In genomic region chr1:205237526-205238484, GRCh38 we compare ENCODE assay signal across 9 cellular contexts. TPM values are rescaled to one million over a fixed set of nuclear protein-coding genes. Genes with fewer than 3 reads are reported as not detected.
DNase-seq lines count a peak whose midpoint lies in the region; ATAC-seq and TF ChIP-seq lines count a peak whose summit lies in the region.
"Had no signal": no experiment of that assay in that cellular context is flagged by ENCODE, and none has a peak within 500 bp of the region (broad histone marks: within the 10 kb centered on the region; RNA-seq: fewer than 3 reads in every experiment).

No MANE protein-coding gene starts in this region.

- CTCF ChIA-PET in naive thymus-derived CD4-positive, alpha-beta T cell (lab: Charles Lee) = interaction anchor here (0.7 to 2.3 kb wide), 3 partner anchors 8 to 22 kb away, joined by 3 to 9 read pairs (median 4); no protein-coding TSS in a partner anchor

- peak overlapping the region in 2 of 9 donors; percentile 0 to 74 for H3K27ac Mint-ChIP-seq in naive thymus-derived CD4-positive, alpha-beta T cell

- H3K36me3 Mint-ChIP-seq in naive thymus-derived CD4-positive, alpha-beta T cell = peaks cover 0 to 11% (median 0%) of the 10 kb centered on the region in 5 donors

- intact Hi-C loops in Right ventricle myocardium inferior (cut with DNase I) = no loop called here
- intact Hi-C loops in heart right ventricle (cut with DNase I) = no loop called here
- intact Hi-C loops in naive thymus-derived CD4-positive, alpha-beta T cell (cut with micrococcal nuclease) = no loop called here

- peaks cover 0 to 11% (median 0%) of the 10 kb centered on the region in 9 donors for H3K36me3 ChIP-seq in heart right ventricle
- H3K36me3 ChIP-seq in naive thymus-derived CD4-positive, alpha-beta T cell (ENCODE audit: control insufficient read depth in 2 of 3, insufficient read depth in 3 of 3, low read length in 3 of 3) = no peaks in the 10 kb centered on the region
- peaks cover 0 to 5% (median 0%) of the 10 kb centered on the region in 4 donors for H3K36me3 ChIP-seq in upper lobe of left lung

- no peak for TF ChIP-seq EP300 in upper lobe of left lung (IDR thresholded peaks at IDR 0.05)

- no peaks in the 10 kb centered on the region for H3K27me3 ChIP-seq in heart right ventricle
- no peaks in the 10 kb centered on the region for H3K27me3 ChIP-seq in naive thymus-derived CD4-positive, alpha-beta T cell (ENCODE audit: control insufficient read depth in 2 of 2, insufficient read depth in 2 of 2, low read length in 2 of 2)
- H3K27me3 ChIP-seq in upper lobe of left lung = no peaks in the 10 kb centered on the region

- H3K4me3 ChIP-seq in heart right ventricle = no peak overlapping the region
- no peak overlapping the region for H3K4me3 ChIP-seq in naive thymus-derived CD4-positive, alpha-beta T cell (ENCODE audit: low read length)
- no peak overlapping the region for H3K4me3 ChIP-seq in upper lobe of left lung

- WGBS in heart right ventricle, 2 donors = 78 to 79% methylated on average over 12 of the region's 12 CpGs
- WGBS in upper lobe of left lung, 2 donors = 60 to 61% methylated on average over 12 of the region's 12 CpGs

- peaks cover 0 to 21% (median 14%) of the 10 kb centered on the region in 9 donors for H3K4me1 ChIP-seq in heart right ventricle
- no peaks in the 10 kb centered on the region for H3K4me1 ChIP-seq in naive thymus-derived CD4-positive, alpha-beta T cell (ENCODE audit: control insufficient read depth in 2 of 2, insufficient read depth in 2 of 2, low read length in 2 of 2)
- H3K4me1 ChIP-seq in upper lobe of left lung = peaks cover 10 to 37% (median 26%) of the 10 kb centered on the region in 4 donors

- H3K9me3 ChIP-seq in heart right ventricle = no peaks in the 10 kb centered on the region
- no peaks in the 10 kb centered on the region for H3K9me3 ChIP-seq in naive thymus-derived CD4-positive, alpha-beta T cell (ENCODE audit: control insufficient read depth in 2 of 3, low read length in 3 of 3)
- H3K9me3 ChIP-seq in upper lobe of left lung = no peaks in the 10 kb centered on the region

- peaks cover 3 to 25% (median 12%) of the 10 kb centered on the region in 7 donors for H3K4me1 Mint-ChIP-seq in naive thymus-derived CD4-positive, alpha-beta T cell

- no peaks in the 10 kb centered on the region for H3K9me3 Mint-ChIP-seq in naive thymus-derived CD4-positive, alpha-beta T cell

- ATAC-seq in Right ventricle myocardium inferior (peak; percentile 33), heart right ventricle (no peak), upper lobe of left lung (ENCODE audit: low FRiP score in 2 of 2) (peak in 1 of 2 donors; percentile 46)
- peak; percentile 41 for ATAC-seq in naive thymus-derived CD4-positive, alpha-beta T cell

- no peak for TF ChIP-seq POLR2A in upper lobe of left lung (IDR thresholded peaks at IDR 0.05)

- H3K4me3 Mint-ChIP-seq in naive thymus-derived CD4-positive, alpha-beta T cell = peak overlapping the region in 2 of 10 donors; percentile 4 to 24

- DNase-seq in Right ventricle myocardium inferior (ENCODE audit: missing footprints) (no peak), heart right ventricle (no peak), upper lobe of left lung (no peak), ACHN (no peak), KG1 (lab: John Stamatoyannopoulos, UW) (no peak), NK-92 (lab: John Stamatoyannopoulos, UW; ENCODE audit: unreplicated experiment) (no peak)
- peak; percentile 68 to 77 for DNase-seq in activated CD4-positive, alpha-beta T cell treated with anti-CD3 and anti-CD28 coated beads, Interleukin-2, amount 50 U/mL, for 48 hours
- DNase-seq in naive thymus-derived CD4-positive, alpha-beta T cell = peak in 1 of 9 donors; percentile 62
- DNase-seq: SW 1271 had no signal

- peaks cover 0 to 9% (median 0%) of the 10 kb centered on the region in 5 donors for H3K27me3 Mint-ChIP-seq in naive thymus-derived CD4-positive, alpha-beta T cell

- H3K27ac ChIP-seq in heart right ventricle (no peak overlapping the region), upper lobe of left lung (peak overlapping the region in 3 of 4 donors; percentile 16 to 59 (median 17))
- no peak overlapping the region for H3K27ac ChIP-seq in naive thymus-derived CD4-positive, alpha-beta T cell (ENCODE audit: low read depth, low read length)

- TF ChIP-seq CTCF in heart right ventricle (IDR thresholded peaks at IDR 0.05) = no peak
- TF ChIP-seq CTCF in upper lobe of left lung (IDR thresholded peaks at IDR 0.05) = no peak

- in situ Hi-C loops in ACHN (cut with HindIII; ENCODE audit: low pct_ligation_motif_present, low pct_unique_long_range_greater_than_20kb, low sequenced_read_pairs) = no loop called here

- POLR2A ChIA-PET in naive thymus-derived CD4-positive, alpha-beta T cell (lab: Charles Lee) = interaction anchor here (1.1 kb wide), 1 partner anchor 9 kb away, joined by 3 read pairs; no protein-coding TSS in a partner anchor

RNA-seq across cellular contexts. Expression of gene TMCC2, which starts 10.1 kb away (rescaled TPM):
- 1.2 TPM for total RNA-seq in Right ventricle myocardium inferior
- 1 to 10 TPM in 9 of 10 donors, under 1 TPM in 1; 0.62 to 2.6 (median 1.8) TPM for total RNA-seq in heart right ventricle
- polyA plus RNA-seq in heart right ventricle = 1 to 10 TPM; 1.1 to 1.8 TPM
- total RNA-seq in naive thymus-derived CD4-positive, alpha-beta T cell = 1 to 10 TPM; 1.1 to 3.6 (median 1.8) TPM
- under 1 TPM; 0.30 to 0.38 TPM for polyA plus RNA-seq in naive thymus-derived CD4-positive, alpha-beta T cell
- total RNA-seq in upper lobe of left lung = 1 to 10 TPM; 1.3 to 7.2 (median 3.8) TPM

RNA-seq across cellular contexts. Expression of gene DSTYK, which starts 26.3 kb away (rescaled TPM):
- total RNA-seq in Right ventricle myocardium inferior = 5.2 TPM
- 1 to 10 TPM; 5.7 to 9.5 (median 8.0) TPM for total RNA-seq in heart right ventricle
- polyA plus RNA-seq in heart right ventricle = 1 to 10 TPM; 2.6 to 3.2 TPM
- 10 to 100 TPM; 11.3 to 18.5 (median 15.2) TPM for total RNA-seq in naive thymus-derived CD4-positive, alpha-beta T cell
- 1 to 10 TPM; 6.4 to 9.5 TPM for polyA plus RNA-seq in naive thymus-derived CD4-positive, alpha-beta T cell
- 10 to 100 TPM in 3 of 6 donors, 1 to 10 TPM in 3; 8.4 to 15.7 (median 10.6) TPM for total RNA-seq in upper lobe of left lung

Comparison
In these comparisons a context has a peak if more than half of its experiments do, and no peak if none do; other contexts are left out.
1. ATAC-seq: peak in Right ventricle myocardium inferior (single experiment) and naive thymus-derived CD4-positive, alpha-beta T cell (single experiment); none in heart right ventricle (0 of 8).
2. DNase-seq: peak in activated CD4-positive, alpha-beta T cell treated with anti-CD3 and anti-CD28 coated beads, Interleukin-2, amount 50 U/mL, for 48 hours (2 of 2); none in Right ventricle myocardium inferior (single experiment), heart right ventricle (0 of 2), upper lobe of left lung (0 of 2), ACHN (single experiment), KG1 (single experiment) and NK-92 (single experiment).
3. H3K27ac ChIP-seq: peak in upper lobe of left lung (3 of 4); none in heart right ventricle (0 of 10) and naive thymus-derived CD4-positive, alpha-beta T cell (single experiment).